ENCODE assay signal across 1 cellular context in the genomic region with DNA sequence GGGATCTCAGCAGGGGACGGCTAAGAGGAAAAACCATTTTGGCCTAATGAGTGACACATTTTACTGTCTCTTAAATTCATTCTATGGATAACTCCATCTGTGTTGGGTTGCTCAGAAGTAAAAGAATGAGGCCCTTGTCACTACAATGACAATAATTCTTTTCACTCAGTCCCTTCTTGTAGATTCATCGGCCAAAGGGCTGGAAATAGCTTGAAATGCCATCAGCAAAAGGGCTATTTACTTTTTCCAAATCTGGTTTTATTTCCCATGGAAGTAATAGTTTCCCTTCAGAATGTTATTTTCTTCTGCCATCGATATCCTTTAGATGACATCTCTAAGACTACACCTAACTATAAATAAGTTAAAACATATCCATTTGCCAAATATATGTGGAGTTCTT.
TF ChIP-seq lines count a peak whose summit lies in the region.

No MANE protein-coding gene starts in this region.

TF ChIP-seq in GM23338, 12 proteins besides CTCF, POLR2A, EP300 and RAD21:
- TF ChIP-seq, protein P1, sequence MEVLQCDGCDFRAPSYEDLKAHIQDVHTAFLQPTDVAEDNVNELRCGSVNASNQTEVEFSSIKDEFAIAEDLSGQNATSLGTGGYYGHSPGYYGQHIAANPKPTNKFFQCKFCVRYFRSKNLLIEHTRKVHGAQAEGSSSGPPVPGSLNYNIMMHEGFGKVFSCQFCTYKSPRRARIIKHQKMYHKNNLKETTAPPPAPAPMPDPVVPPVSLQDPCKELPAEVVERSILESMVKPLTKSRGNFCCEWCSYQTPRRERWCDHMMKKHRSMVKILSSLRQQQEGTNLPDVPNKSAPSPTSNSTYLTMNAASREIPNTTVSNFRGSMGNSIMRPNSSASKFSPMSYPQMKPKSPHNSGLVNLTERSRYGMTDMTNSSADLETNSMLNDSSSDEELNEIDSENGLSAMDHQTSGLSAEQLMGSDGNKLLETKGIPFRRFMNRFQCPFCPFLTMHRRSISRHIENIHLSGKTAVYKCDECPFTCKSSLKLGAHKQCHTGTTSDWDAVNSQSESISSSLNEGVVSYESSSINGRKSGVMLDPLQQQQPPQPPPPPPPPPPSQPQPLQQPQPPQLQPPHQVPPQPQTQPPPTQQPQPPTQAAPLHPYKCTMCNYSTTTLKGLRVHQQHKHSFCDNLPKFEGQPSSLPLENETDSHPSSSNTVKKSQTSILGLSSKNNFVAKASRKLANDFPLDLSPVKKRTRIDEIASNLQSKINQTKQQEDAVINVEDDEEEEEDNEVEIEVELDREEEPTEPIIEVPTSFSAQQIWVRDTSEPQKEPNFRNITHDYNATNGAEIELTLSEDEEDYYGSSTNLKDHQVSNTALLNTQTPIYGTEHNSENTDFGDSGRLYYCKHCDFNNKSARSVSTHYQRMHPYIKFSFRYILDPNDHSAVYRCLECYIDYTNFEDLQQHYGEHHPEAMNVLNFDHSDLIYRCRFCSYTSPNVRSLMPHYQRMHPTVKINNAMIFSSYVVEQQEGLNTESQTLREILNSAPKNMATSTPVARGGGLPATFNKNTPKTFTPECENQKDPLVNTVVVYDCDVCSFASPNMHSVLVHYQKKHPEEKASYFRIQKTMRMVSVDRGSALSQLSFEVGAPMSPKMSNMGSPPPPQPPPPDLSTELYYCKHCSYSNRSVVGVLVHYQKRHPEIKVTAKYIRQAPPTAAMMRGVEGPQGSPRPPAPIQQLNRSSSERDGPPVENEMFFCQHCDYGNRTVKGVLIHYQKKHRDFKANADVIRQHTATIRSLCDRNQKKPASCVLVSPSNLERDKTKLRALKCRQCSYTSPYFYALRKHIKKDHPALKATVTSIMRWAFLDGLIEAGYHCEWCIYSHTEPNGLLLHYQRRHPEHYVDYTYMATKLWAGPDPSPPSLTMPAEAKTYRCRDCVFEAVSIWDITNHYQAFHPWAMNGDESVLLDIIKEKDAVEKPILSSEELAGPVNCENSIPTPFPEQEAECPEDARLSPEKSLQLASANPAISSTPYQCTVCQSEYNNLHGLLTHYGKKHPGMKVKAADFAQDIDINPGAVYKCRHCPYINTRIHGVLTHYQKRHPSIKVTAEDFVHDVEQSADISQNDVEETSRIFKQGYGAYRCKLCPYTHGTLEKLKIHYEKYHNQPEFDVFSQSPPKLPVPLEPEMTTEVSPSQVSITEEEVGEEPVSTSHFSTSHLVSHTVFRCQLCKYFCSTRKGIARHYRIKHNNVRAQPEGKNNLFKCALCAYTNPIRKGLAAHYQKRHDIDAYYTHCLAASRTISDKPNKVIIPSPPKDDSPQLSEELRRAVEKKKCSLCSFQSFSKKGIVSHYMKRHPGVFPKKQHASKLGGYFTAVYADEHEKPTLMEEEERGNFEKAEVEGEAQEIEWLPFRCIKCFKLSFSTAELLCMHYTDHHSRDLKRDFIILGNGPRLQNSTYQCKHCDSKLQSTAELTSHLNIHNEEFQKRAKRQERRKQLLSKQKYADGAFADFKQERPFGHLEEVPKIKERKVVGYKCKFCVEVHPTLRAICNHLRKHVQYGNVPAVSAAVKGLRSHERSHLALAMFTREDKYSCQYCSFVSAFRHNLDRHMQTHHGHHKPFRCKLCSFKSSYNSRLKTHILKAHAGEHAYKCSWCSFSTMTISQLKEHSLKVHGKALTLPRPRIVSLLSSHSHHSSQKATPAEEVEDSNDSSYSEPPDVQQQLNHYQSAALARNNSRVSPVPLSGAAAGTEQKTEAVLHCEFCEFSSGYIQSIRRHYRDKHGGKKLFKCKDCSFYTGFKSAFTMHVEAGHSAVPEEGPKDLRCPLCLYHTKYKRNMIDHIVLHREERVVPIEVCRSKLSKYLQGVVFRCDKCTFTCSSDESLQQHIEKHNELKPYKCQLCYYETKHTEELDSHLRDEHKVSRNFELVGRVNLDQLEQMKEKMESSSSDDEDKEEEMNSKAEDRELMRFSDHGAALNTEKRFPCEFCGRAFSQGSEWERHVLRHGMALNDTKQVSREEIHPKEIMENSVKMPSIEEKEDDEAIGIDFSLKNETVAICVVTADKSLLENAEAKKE (CRISPR knock-in tag; IDR thresholded peaks at IDR 0.05) = no peak
- TF ChIP-seq CREB1 (CRISPR knock-in tag; IDR thresholded peaks at IDR 0.05; ENCODE audit: low read depth) = no peak
- no peak for TF ChIP-seq POLR2AphosphoS5 (IDR thresholded peaks at IDR 0.05; ENCODE audit: low read depth)
- TF ChIP-seq ZNF114 (CRISPR knock-in tag; IDR thresholded peaks at IDR 0.05) = no peak
- no peak for TF ChIP-seq JUNB (IDR thresholded peaks at IDR 0.05; ENCODE audit: unreplicated experiment)
- TF ChIP-seq ETS1 (IDR thresholded peaks at IDR 0.05) = no peak
- TF ChIP-seq EZH2phosphoT487 (IDR thresholded peaks at IDR 0.05; ENCODE audit: unreplicated experiment) = no peak
- TF ChIP-seq STAT1 (IDR thresholded peaks at IDR 0.05; ENCODE audit: unreplicated experiment) = no peak
- TF ChIP-seq EZH2 (IDR thresholded peaks at IDR 0.05; ENCODE audit: low read depth, unreplicated experiment) = no peak
- no peak for TF ChIP-seq ZNF331 (CRISPR knock-in tag; IDR thresholded peaks at IDR 0.05; ENCODE audit: low read depth)
- no peak for TF ChIP-seq NANOG (IDR thresholded peaks at IDR 0.05; ENCODE audit: borderline replicate concordance)
- TF ChIP-seq, protein P2, sequence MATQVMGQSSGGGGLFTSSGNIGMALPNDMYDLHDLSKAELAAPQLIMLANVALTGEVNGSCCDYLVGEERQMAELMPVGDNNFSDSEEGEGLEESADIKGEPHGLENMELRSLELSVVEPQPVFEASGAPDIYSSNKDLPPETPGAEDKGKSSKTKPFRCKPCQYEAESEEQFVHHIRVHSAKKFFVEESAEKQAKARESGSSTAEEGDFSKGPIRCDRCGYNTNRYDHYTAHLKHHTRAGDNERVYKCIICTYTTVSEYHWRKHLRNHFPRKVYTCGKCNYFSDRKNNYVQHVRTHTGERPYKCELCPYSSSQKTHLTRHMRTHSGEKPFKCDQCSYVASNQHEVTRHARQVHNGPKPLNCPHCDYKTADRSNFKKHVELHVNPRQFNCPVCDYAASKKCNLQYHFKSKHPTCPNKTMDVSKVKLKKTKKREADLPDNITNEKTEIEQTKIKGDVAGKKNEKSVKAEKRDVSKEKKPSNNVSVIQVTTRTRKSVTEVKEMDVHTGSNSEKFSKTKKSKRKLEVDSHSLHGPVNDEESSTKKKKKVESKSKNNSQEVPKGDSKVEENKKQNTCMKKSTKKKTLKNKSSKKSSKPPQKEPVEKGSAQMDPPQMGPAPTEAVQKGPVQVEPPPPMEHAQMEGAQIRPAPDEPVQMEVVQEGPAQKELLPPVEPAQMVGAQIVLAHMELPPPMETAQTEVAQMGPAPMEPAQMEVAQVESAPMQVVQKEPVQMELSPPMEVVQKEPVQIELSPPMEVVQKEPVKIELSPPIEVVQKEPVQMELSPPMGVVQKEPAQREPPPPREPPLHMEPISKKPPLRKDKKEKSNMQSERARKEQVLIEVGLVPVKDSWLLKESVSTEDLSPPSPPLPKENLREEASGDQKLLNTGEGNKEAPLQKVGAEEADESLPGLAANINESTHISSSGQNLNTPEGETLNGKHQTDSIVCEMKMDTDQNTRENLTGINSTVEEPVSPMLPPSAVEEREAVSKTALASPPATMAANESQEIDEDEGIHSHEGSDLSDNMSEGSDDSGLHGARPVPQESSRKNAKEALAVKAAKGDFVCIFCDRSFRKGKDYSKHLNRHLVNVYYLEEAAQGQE (IDR thresholded peaks at IDR 0.05; ENCODE audit: unreplicated experiment) = no peak
TF ChIP-seq in GM23338: peak in this region for 0.
